Comparison of ENCODE assay signal across 2 cellular contexts in genomic region chr2:177395594-177395993, GRCh38.
TF ChIP-seq lines count a peak whose summit lies in the region.

No MANE protein-coding gene starts in this region.

TF ChIP-seq in IMR-90, 13 proteins besides CTCF, POLR2A, EP300 and RAD21:
- TF ChIP-seq USF2 (IDR thresholded peaks at IDR 0.05; ENCODE audit: low read depth, low read length) (peak; percentile 68), CEBPB (IDR thresholded peaks at IDR 0.05; ENCODE audit: low read depth, low read length) (no peak)

TF ChIP-seq in endothelial cell of umbilical vein, 7 proteins besides CTCF, POLR2A, EP300 and RAD21:
- no peak for TF ChIP-seq POLR2AphosphoS5 (IDR thresholded peaks at IDR 0.05; ENCODE audit: insufficient read depth, low read depth, low read length)
- no peak for TF ChIP-seq MAX (IDR thresholded peaks at IDR 0.05; ENCODE audit: insufficient read depth, insufficient read length)
- no peak for TF ChIP-seq JUN (IDR thresholded peaks at IDR 0.05; ENCODE audit: borderline replicate concordance, insufficient read depth, insufficient read length, low read depth)
- no peak for TF ChIP-seq FOS (IDR thresholded peaks at IDR 0.05; ENCODE audit: borderline replicate concordance, insufficient read depth, low read length)
- no peak for TF ChIP-seq GATA2 (IDR thresholded peaks at IDR 0.05; ENCODE audit: insufficient read depth, insufficient read length, low read depth, low read length)
- no peak for TF ChIP-seq MYC (IDR thresholded peaks at IDR 0.05; ENCODE audit: low read depth, low read length)
- no peak for TF ChIP-seq EZH2 (IDR thresholded peaks at IDR 0.05; ENCODE audit: borderline replicate concordance, low read depth, low read length, severe bottlenecking)
TF ChIP-seq in endothelial cell of umbilical vein: peak in this region for 0.
